Comparison of ENCODE assay signal across 7 cellular contexts in genomic region chr4:165084787-165085186, GRCh38. TPM values are rescaled to one million over a fixed set of nuclear protein-coding genes. Genes with fewer than 3 reads are reported as not detected.
"Had no signal": no experiment of that assay in that cellular context is flagged by ENCODE, and none has a peak within 500 bp of the region (broad histone marks: within the 10 kb centered on the region; RNA-seq: fewer than 3 reads in every experiment).

No MANE protein-coding gene starts in this region.

RNA-seq across cellular contexts. Expression of gene TRIM75, which starts 31.1 kb away (rescaled TPM):
- total RNA-seq: GM23248, GM23338, H1, H4, H7, H9, HFFc6 had no signal

RNA-seq across cellular contexts. Expression of gene TRIM60, which starts 53.0 kb away (rescaled TPM):
- total RNA-seq: GM23248, GM23338, H1, H4, H7, H9, HFFc6 had no signal
